ENCODE assay signal across 36 cellular contexts in the genomic region with DNA sequence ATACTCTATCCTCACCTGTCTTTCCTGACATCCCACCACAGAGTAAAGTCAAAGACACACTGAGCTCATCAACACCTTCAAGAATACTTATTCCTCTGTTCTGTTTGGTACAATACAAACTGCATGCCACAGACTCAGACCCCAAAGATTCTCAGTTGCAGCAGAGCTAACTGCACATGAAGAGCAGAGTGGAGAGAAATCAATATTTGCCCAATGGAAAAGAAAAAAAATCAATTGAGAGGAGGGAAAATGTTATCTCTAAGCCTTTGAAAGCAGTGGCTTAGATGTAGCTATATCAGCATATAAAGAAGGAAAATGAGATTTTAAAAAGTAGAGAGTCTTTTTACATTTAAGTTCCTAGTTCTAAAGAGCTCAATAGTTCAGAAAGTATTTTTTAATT.
"Had no signal": no experiment of that assay in that cellular context is flagged by ENCODE, and none has a peak within 500 bp of the region (broad histone marks: within the 10 kb centered on the region; RNA-seq: fewer than 3 reads in every experiment).

No MANE protein-coding gene starts in this region.

- H3K36me3 ChIP-seq: adrenal gland, esophagus muscularis mucosa, gastrocnemius medialis, WERI-Rb-1 had no signal

- H3K4me3 Mint-ChIP-seq: activated B cell treated with CpG ODN at 0.5 μM for 24 hours; activated CD4-positive, alpha-beta memory T cell treated with anti-CD3 and anti-CD28 coated beads for 36 hours; activated CD4-positive, alpha-beta T cell treated with anti-CD3 and anti-CD28 coated beads for 36 hours; activated CD4-positive, alpha-beta T cell treated with anti-CD3 and anti-CD28 coated beads, Interleukin-2, amount 10 ng/mL, durations not matched to agents 24 days and 14 days; activated CD8-positive, alpha-beta memory T cell treated with anti-CD3 and anti-CD28 coated beads, Interleukin-2, amount 10 ng/mL, durations not matched to agents 7 days and 5 days; activated CD8-positive, alpha-beta T cell treated with anti-CD3 and anti-CD28 coated beads, Interleukin-2, amount 10 ng/mL, durations not matched to agents 7 days and 5 days; activated naive CD4-positive, alpha-beta T cell treated with anti-CD3 and anti-CD28 coated beads for 36 hours; activated naive CD4-positive, alpha-beta T cell treated with anti-CD3 and anti-CD28 coated beads, Interleukin-2, amount 50 U/mL, for 24 hours; activated naive CD8-positive, alpha-beta T cell treated with anti-CD3 and anti-CD28 coated beads for 36 hours; activated naive CD8-positive, alpha-beta T cell treated with anti-CD3 and anti-CD28 coated beads, Interleukin-2, amount 50 U/mL, for 24 hours; activated T-helper 1 cell treated with anti-CD3 and anti-CD28 coated beads, Interleukin-12 subunit alpha, Interleukin-12 subunit beta, Interleukin-2, Interleukin-4 antibody, amounts not matched to agents 30 ng/mL and 10 ng/mL and 1 ng/mL, durations not matched to agents 14 hours and 24 hours and 36 hours; effector memory CD8-positive, alpha-beta T cell; T-helper 17 cell; T-helper 2 cell treated with Interferon-gamma antibody and Interleukin-4, amounts not matched to agents 5 μg/mL and 100 μg/mL, for 36 hours had no signal

- ATAC-seq: activated CD4-positive, alpha-beta T cell treated with anti-CD3 and anti-CD28 coated beads for 36 hours; activated CD8-positive, alpha-beta memory T cell treated with anti-CD3 and anti-CD28 coated beads, Interleukin-2, amount 10 ng/mL, durations not matched to agents 7 days and 5 days; activated CD8-positive, alpha-beta T cell treated with anti-CD3 and anti-CD28 coated beads, Interleukin-2, amount 10 ng/mL, durations not matched to agents 7 days and 5 days; activated naive CD8-positive, alpha-beta T cell treated with anti-CD3 and anti-CD28 coated beads, Interleukin-2, amount 50 U/mL, for 24 hours; body of pancreas; effector memory CD8-positive, alpha-beta T cell; foreskin keratinocyte; gastrocnemius medialis; T-helper 17 cell had no signal

- FAIRE-seq: colon had no signal

- DNase-seq: activated B cell treated with CpG ODN at 0.5 μM for 24 hours; activated CD4-positive, alpha-beta memory T cell treated with anti-CD3 and anti-CD28 coated beads for 36 hours; activated CD4-positive, alpha-beta T cell treated with anti-CD3 and anti-CD28 coated beads for 36 hours; activated CD4-positive, alpha-beta T cell treated with anti-CD3 and anti-CD28 coated beads, Interleukin-2, amount 10 ng/mL, durations not matched to agents 24 days and 14 days; activated CD4-positive, CD25-positive, alpha-beta regulatory T cell treated with anti-CD3 and anti-CD28 coated beads, Interleukin-2, amount 50 U/mL, for 72 hours; activated CD8-positive, alpha-beta memory T cell treated with anti-CD3 and anti-CD28 coated beads, Interleukin-2, amount 10 ng/mL, durations not matched to agents 7 days and 5 days; activated CD8-positive, alpha-beta memory T cell treated with anti-CD3 and anti-CD28 coated beads, Interleukin-2, amount 50 U/mL, for 4 hours; activated CD8-positive, alpha-beta T cell treated with anti-CD3 and anti-CD28 coated beads, Interleukin-2, amount 10 ng/mL, durations not matched to agents 7 days and 5 days; activated effector memory CD4-positive, alpha-beta T cell treated with anti-CD3 and anti-CD28 coated beads, Interleukin-2, amount 50 U/mL, for 16 hours; activated naive CD4-positive, alpha-beta T cell treated with anti-CD3 and anti-CD28 coated beads for 36 hours; activated naive CD8-positive, alpha-beta T cell treated with anti-CD3 and anti-CD28 coated beads for 36 hours; activated naive CD8-positive, alpha-beta T cell treated with anti-CD3 and anti-CD28 coated beads, Interleukin-2, amount 50 U/mL, for 24 hours; activated T-cell treated with anti-CD3 and anti-CD28 coated beads, Interleukin-2, amount 50 U/mL, for 1 hour; activated T-cell treated with anti-CD3 and anti-CD28 coated beads, Interleukin-2, amount 50 U/mL, for 48 hours; adrenal gland; amygdala; aorta; body of pancreas; caudate nucleus; cortex of kidney; dermis blood vessel endothelial cell; effector CD4-positive, alpha-beta T cell; effector memory CD8-positive, alpha-beta T cell; erythroblast; foreskin keratinocyte; gastrocnemius medialis; T-helper 1 cell; T-helper 17 cell; T1000; WERI-Rb-1 had no signal

- H3K4me1 Mint-ChIP-seq: activated B cell treated with CpG ODN at 0.5 μM for 24 hours; activated CD4-positive, alpha-beta T cell treated with anti-CD3 and anti-CD28 coated beads for 36 hours; activated CD4-positive, alpha-beta T cell treated with anti-CD3 and anti-CD28 coated beads, Interleukin-2, amount 10 ng/mL, durations not matched to agents 24 days and 14 days; activated CD8-positive, alpha-beta memory T cell treated with anti-CD3 and anti-CD28 coated beads, Interleukin-2, amount 10 ng/mL, durations not matched to agents 7 days and 5 days; activated naive CD4-positive, alpha-beta T cell treated with anti-CD3 and anti-CD28 coated beads, Interleukin-2, amount 50 U/mL, for 24 hours; activated naive CD8-positive, alpha-beta T cell treated with anti-CD3 and anti-CD28 coated beads for 36 hours; activated naive CD8-positive, alpha-beta T cell treated with anti-CD3 and anti-CD28 coated beads, Interleukin-2, amount 50 U/mL, for 24 hours; T-helper 17 cell had no signal

- H3K4me3 ChIP-seq: adrenal gland, body of pancreas, esophagus muscularis mucosa, gastrocnemius medialis had no signal

- H3K9me3 ChIP-seq: adrenal gland, body of pancreas, esophagus muscularis mucosa, gastrocnemius medialis had no signal

- H3K9me3 Mint-ChIP-seq: activated B cell treated with CpG ODN at 0.5 μM for 24 hours; activated CD4-positive, alpha-beta memory T cell treated with anti-CD3 and anti-CD28 coated beads for 36 hours; activated CD4-positive, alpha-beta T cell treated with anti-CD3 and anti-CD28 coated beads, Interleukin-2, amount 10 ng/mL, durations not matched to agents 24 days and 14 days; activated naive CD4-positive, alpha-beta T cell treated with anti-CD3 and anti-CD28 coated beads for 36 hours; activated naive CD4-positive, alpha-beta T cell treated with anti-CD3 and anti-CD28 coated beads, Interleukin-2, amount 50 U/mL, for 24 hours; activated naive CD8-positive, alpha-beta T cell treated with anti-CD3 and anti-CD28 coated beads for 36 hours; activated naive CD8-positive, alpha-beta T cell treated with anti-CD3 and anti-CD28 coated beads, Interleukin-2, amount 50 U/mL, for 24 hours; activated T-helper 1 cell treated with anti-CD3 and anti-CD28 coated beads, Interleukin-12 subunit alpha, Interleukin-12 subunit beta, Interleukin-2, Interleukin-4 antibody, amounts not matched to agents 30 ng/mL and 10 ng/mL and 1 ng/mL, durations not matched to agents 14 hours and 24 hours and 36 hours; activated T-helper 2 cell treated with anti-CD3 and anti-CD28 coated beads, Interferon-gamma antibody, Interleukin-2, Interleukin-4, amounts not matched to agents 10 μg/mL and 5 μg/mL and 100 μg/mL, durations not matched to agents 14 hours and 24 hours and 36 hours; T-helper 2 cell treated with Interferon-gamma antibody and Interleukin-4, amounts not matched to agents 5 μg/mL and 100 μg/mL, for 36 hours had no signal

- H3K27ac ChIP-seq: adrenal gland, esophagus muscularis mucosa, foreskin keratinocyte, gastrocnemius medialis, WERI-Rb-1 had no signal

- H3K27me3 ChIP-seq: body of pancreas, gastrocnemius medialis had no signal

- H3K36me3 Mint-ChIP-seq: activated CD4-positive, alpha-beta memory T cell treated with anti-CD3 and anti-CD28 coated beads for 36 hours; activated CD8-positive, alpha-beta memory T cell treated with anti-CD3 and anti-CD28 coated beads, Interleukin-2, amount 10 ng/mL, durations not matched to agents 7 days and 5 days; activated naive CD4-positive, alpha-beta T cell treated with anti-CD3 and anti-CD28 coated beads, Interleukin-2, amount 50 U/mL, for 24 hours; activated naive CD8-positive, alpha-beta T cell treated with anti-CD3 and anti-CD28 coated beads for 36 hours had no signal

- H3K4me1 ChIP-seq: adrenal gland, esophagus muscularis mucosa, foreskin keratinocyte, gastrocnemius medialis had no signal

- H3K27ac Mint-ChIP-seq: activated B cell treated with CpG ODN at 0.5 μM for 24 hours; activated CD4-positive, alpha-beta memory T cell treated with anti-CD3 and anti-CD28 coated beads for 36 hours; activated CD4-positive, alpha-beta T cell treated with anti-CD3 and anti-CD28 coated beads for 36 hours; activated CD4-positive, alpha-beta T cell treated with anti-CD3 and anti-CD28 coated beads, Interleukin-2, amount 10 ng/mL, durations not matched to agents 24 days and 14 days; activated CD8-positive, alpha-beta memory T cell treated with anti-CD3 and anti-CD28 coated beads, Interleukin-2, amount 10 ng/mL, durations not matched to agents 7 days and 5 days; activated CD8-positive, alpha-beta T cell treated with anti-CD3 and anti-CD28 coated beads, Interleukin-2, amount 10 ng/mL, durations not matched to agents 7 days and 5 days; activated naive CD4-positive, alpha-beta T cell treated with anti-CD3 and anti-CD28 coated beads for 36 hours; activated naive CD4-positive, alpha-beta T cell treated with anti-CD3 and anti-CD28 coated beads, Interleukin-2, amount 50 U/mL, for 24 hours; activated naive CD8-positive, alpha-beta T cell treated with anti-CD3 and anti-CD28 coated beads for 36 hours; activated naive CD8-positive, alpha-beta T cell treated with anti-CD3 and anti-CD28 coated beads, Interleukin-2, amount 50 U/mL, for 24 hours; activated T-helper 1 cell treated with anti-CD3 and anti-CD28 coated beads, Interleukin-12 subunit alpha, Interleukin-12 subunit beta, Interleukin-2, Interleukin-4 antibody, amounts not matched to agents 30 ng/mL and 10 ng/mL and 1 ng/mL, durations not matched to agents 14 hours and 24 hours and 36 hours; activated T-helper 2 cell treated with anti-CD3 and anti-CD28 coated beads, Interferon-gamma antibody, Interleukin-2, Interleukin-4, amounts not matched to agents 10 μg/mL and 5 μg/mL and 100 μg/mL, durations not matched to agents 14 hours and 24 hours and 36 hours; effector memory CD8-positive, alpha-beta T cell; T-helper 17 cell; T-helper 2 cell treated with Interferon-gamma antibody and Interleukin-4, amounts not matched to agents 5 μg/mL and 100 μg/mL, for 36 hours had no signal
